Comparison of ENCODE assay signal across 30 cellular contexts in the genomic region with DNA sequence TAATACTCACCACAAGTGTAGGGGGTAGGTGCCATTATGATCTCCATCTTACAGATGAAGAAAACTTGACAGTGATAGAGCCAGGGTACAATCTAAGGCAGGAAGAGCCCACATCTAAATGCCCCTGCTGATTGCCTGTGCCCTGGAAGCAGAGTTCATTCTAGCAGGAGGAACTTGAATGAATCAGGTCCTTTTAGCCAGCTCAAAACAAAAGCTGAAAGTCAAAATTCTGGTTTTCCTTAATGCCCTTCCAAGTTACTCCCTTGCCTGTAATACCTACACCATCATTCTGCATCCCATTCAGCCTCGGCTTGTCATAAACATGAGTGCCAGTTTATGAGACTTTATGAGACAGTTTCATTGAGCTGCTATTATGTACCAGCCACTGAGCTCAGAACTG.
"Had no signal": no experiment of that assay in that cellular context is flagged by ENCODE, and none has a peak within 500 bp of the region (broad histone marks: within the 10 kb centered on the region; RNA-seq: fewer than 3 reads in every experiment).

No MANE protein-coding gene starts in this region.

- H3K27me3 ChIP-seq: brain microvascular endothelial cell, MG63, Peyer's patch, SJCRH30 had no signal

- H3K4me3 ChIP-seq: MG63, Peyer's patch, SJCRH30 had no signal

- H3K36me3 ChIP-seq: brain microvascular endothelial cell, MG63, Peyer's patch, SJCRH30 had no signal

- H3K4me2 ChIP-seq: KMS-11, SK-N-SH had no signal

- H3K27ac ChIP-seq: brain microvascular endothelial cell, KMS-11, Peyer's patch, RWPE1, SJCRH30, VCaP had no signal

- H3K9me2 ChIP-seq: SK-N-SH had no signal

- ATAC-seq: activated naive CD4-positive, alpha-beta T cell treated with anti-CD3 and anti-CD28 coated beads, Interleukin-2, amount 50 U/mL, for 72 hours; activated naive CD8-positive, alpha-beta T cell treated with anti-CD3 and anti-CD28 coated beads, Interleukin-2, amount 50 U/mL, for 24 hours; activated T-cell treated with anti-CD3 and anti-CD28 coated beads, Interleukin-2, amount 50 U/mL, for 4 hours had no signal

- H3K4me1 ChIP-seq: Peyer's patch, SJCRH30 had no signal

- DNase-seq: activated CD4-positive, alpha-beta memory T cell treated with anti-CD3 and anti-CD28 coated beads for 36 hours; activated CD4-positive, alpha-beta T cell treated with anti-CD3 and anti-CD28 coated beads, Interleukin-2, amount 10 ng/mL, durations not matched to agents 7 days and 5 days; activated CD4-positive, CD25-positive, alpha-beta regulatory T cell; activated CD8-positive, alpha-beta memory T cell treated with anti-CD3 and anti-CD28 coated beads for 24 hours; activated effector memory CD4-positive, alpha-beta T cell treated with anti-CD3 and anti-CD28 coated beads, Interleukin-2, amount 50 U/mL, for 16 hours; activated naive CD4-positive, alpha-beta T cell treated with Interleukin-2 at 50 U/mL for 16 hours; activated naive CD8-positive, alpha-beta T cell treated with anti-CD3 and anti-CD28 coated beads, Interleukin-2, amount 50 U/mL, for 24 hours; activated T-cell treated with anti-CD3 and anti-CD28 coated beads, Interleukin-2, amount 50 U/mL, for 4 hours; amygdala; brain microvascular endothelial cell; MG63; MV-4-11; NCI-H1092 treated with DMSO at 0.1 percent for 48 hours; NCI-H1417 treated with DMSO at 0.1 percent for 48 hours; NCI-H1694; NCI-H2029; NCI-H2107; NCI-H2171 treated with DMSO at 0.1 percent for 48 hours; NCI-H226; NCI-H526; NCI-H82; Peyer's patch; Right ventricle myocardium superior; SJCRH30; SK-N-SH; T-helper 1 cell had no signal

- H3K9me3 ChIP-seq: MG63, Peyer's patch, SJCRH30, SK-N-SH had no signal
